ENCODE assay signal across 20 cellular contexts in the genomic region with DNA sequence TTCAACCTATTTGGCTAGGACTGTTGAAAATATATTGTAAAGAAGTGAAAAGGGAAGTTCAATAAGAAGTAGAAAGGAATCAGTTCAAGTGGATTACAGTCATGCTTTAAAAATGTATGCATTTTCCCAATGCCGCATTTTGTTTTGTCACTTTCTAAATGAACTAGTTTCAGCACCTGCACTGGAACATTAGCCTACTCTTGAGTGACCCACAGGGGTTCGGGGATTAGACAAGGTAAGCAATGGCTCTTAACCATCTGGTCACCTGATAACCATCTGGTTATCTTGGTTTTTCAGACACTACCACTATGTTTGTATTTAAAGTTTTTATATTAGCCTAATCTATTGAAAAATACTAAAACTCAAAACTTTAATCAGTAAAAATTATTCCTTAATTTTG.
"Had no signal": no experiment of that assay in that cellular context is flagged by ENCODE, and none has a peak within 500 bp of the region (broad histone marks: within the 10 kb centered on the region; RNA-seq: fewer than 3 reads in every experiment).

No MANE protein-coding gene starts in this region.

- H3K4me3 ChIP-seq: colonic mucosa, dorsolateral prefrontal cortex, gastroesophageal sphincter, pancreas, psoas muscle, right atrium auricular region, spleen, upper lobe of right lung had no signal

- ATAC-seq: gastroesophageal sphincter; natural killer cell treated with Interleukin-12 subunit alpha and Interleukin-12 subunit beta and Interleukin-15 and Interleukin-18, amount 100 ng/mL, for 72 hours; pancreas; psoas muscle; upper lobe of right lung had no signal

- H3K4me1 ChIP-seq: colonic mucosa, gastroesophageal sphincter, pancreas, psoas muscle, right atrium auricular region, spleen, upper lobe of right lung had no signal

- H3K36me3 ChIP-seq: colonic mucosa, gastroesophageal sphincter, pancreas, right atrium auricular region, spleen, upper lobe of right lung had no signal

- H3K27ac ChIP-seq: colonic mucosa, dorsolateral prefrontal cortex, gastroesophageal sphincter, pancreas, psoas muscle, right atrium auricular region, spleen, upper lobe of right lung had no signal

- H3K27me3 ChIP-seq: colonic mucosa, dorsolateral prefrontal cortex, gastroesophageal sphincter, pancreas, right atrium auricular region, spleen, upper lobe of right lung had no signal

- DNase-seq: activated B cell treated with CpG ODN at 0.5 μM for 24 hours; activated CD4-positive, alpha-beta T cell treated with anti-CD3 and anti-CD28 coated beads for 4 hours; activated CD4-positive, alpha-beta T cell treated with anti-CD3 and anti-CD28 coated beads, Interleukin-2, amount 50 U/mL, for 48 hours; activated CD8-positive, alpha-beta memory T cell treated with anti-CD3 and anti-CD28 coated beads, Interleukin-2, amount 50 U/mL, for 48 hours; activated naive CD4-positive, alpha-beta T cell treated with anti-CD3 and anti-CD28 coated beads for 36 hours; activated naive CD8-positive, alpha-beta T cell treated with anti-CD3 and anti-CD28 coated beads, Interleukin-2, amount 10 ng/mL, durations not matched to agents 7 days and 5 days; activated T-cell treated with anti-CD3 and anti-CD28 coated beads, Interleukin-2, amount 50 U/mL, for 48 hours; amniotic stem cell; colonic mucosa; dorsolateral prefrontal cortex; hypothalamus; pancreas; psoas muscle; spleen; stimulated activated CD4-positive, alpha-beta T cell treated with anti-CD3 and anti-CD28 coated beads, Interleukin-4, amount 100 ng/mL, for 24 hours; stimulated activated naive CD4-positive, alpha-beta T cell treated with Interleukin-2 at 50 U/mL for 16 hours; upper lobe of right lung had no signal

- H3K9me3 ChIP-seq: colonic mucosa, gastroesophageal sphincter, pancreas, psoas muscle, right atrium auricular region, spleen, upper lobe of right lung had no signal
